Comparison of ENCODE assay signal across 28 cellular contexts in the genomic region with DNA sequence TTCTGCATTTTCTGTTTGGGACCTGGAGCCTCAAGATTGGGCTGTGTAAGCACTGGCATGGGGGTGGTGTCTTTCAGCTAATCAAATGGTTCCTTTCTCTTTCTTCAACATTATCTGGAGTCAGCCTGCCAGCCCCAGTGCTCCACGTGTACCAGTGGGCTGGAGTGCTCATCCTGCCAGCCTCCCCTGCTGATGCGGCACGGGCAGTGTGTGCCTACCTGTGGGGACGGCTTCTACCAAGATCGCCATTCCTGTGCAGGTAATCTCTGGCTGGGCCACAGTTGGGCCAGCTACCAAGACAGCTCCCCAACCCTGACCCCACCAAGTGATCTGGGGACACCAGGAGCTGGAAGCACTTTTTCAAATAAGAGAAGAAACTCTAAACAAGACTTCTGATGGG.
"Had no signal": no experiment of that assay in that cellular context is flagged by ENCODE, and none has a peak within 500 bp of the region (broad histone marks: within the 10 kb centered on the region; RNA-seq: fewer than 3 reads in every experiment).

No MANE protein-coding gene starts in this region.

- ATAC-seq: stimulated activated effector memory CD8-positive, alpha-beta T cell treated with anti-CD3 and anti-CD28 coated beads, Interleukin-12 subunit alpha, Interleukin-12 subunit beta, amount 100 ng/mL, for 72 hours; stimulated activated memory B cell treated with anti-CD40 and anti-IgM and Interleukin-4, amounts not matched to agents 10 μg/mL and 1 μg/mL and 100 μg/mL, for 72 hours; stimulated activated naive B cell treated with anti-CD40 and anti-IgM and Interleukin-4, amounts not matched to agents 10 μg/mL and 1 μg/mL and 100 μg/mL, for 72 hours; stimulated activated naive CD8-positive, alpha-beta T cell treated with anti-CD3 and anti-CD28 coated beads, Interleukin-15, amount 100 ng/mL, for 72 hours; stimulated activated naive CD8-positive, alpha-beta T cell treated with anti-CD3 and anti-CD28 coated beads, Interleukin-15, Interleukin-2, amounts not matched to agents 100 U/mL and 50 U/mL, for 24 hours; upper lobe of right lung had no signal

- H3K36me3 Mint-ChIP-seq: stimulated activated effector memory CD8-positive, alpha-beta T cell treated with anti-CD3 and anti-CD28 coated beads, Interleukin-12 subunit alpha, Interleukin-12 subunit beta, amount 100 ng/mL, for 72 hours; stimulated activated memory B cell treated with anti-CD40 and anti-IgM and Interleukin-4, amounts not matched to agents 10 μg/mL and 1 μg/mL and 100 μg/mL, for 72 hours; stimulated activated naive B cell treated with anti-CD40 and anti-IgM and Interleukin-4, amounts not matched to agents 10 μg/mL and 1 μg/mL and 100 μg/mL, for 72 hours had no signal

- H3K27ac ChIP-seq: stomach, suprapubic skin, testis, thoracic aorta, thyroid gland, tibial artery, tibial nerve, transverse colon, upper lobe of left lung, upper lobe of right lung, uterus, vagina had no signal

- H3K4me1 ChIP-seq: stomach, suprapubic skin, testis, thyroid gland, tibial nerve, transverse colon, upper lobe of left lung, upper lobe of right lung, uterus, vagina had no signal

- H3K27me3 ChIP-seq: stomach, suprapubic skin, testis, thyroid gland, tibial artery, tibial nerve, transverse colon, upper lobe of left lung, upper lobe of right lung, uterus, vagina had no signal

- H3K4me1 Mint-ChIP-seq: stimulated activated effector memory CD8-positive, alpha-beta T cell treated with anti-CD3 and anti-CD28 coated beads, Interleukin-12 subunit alpha, Interleukin-12 subunit beta, amount 100 ng/mL, for 72 hours; stimulated activated memory B cell treated with anti-CD40 and anti-IgM and Interleukin-4, amounts not matched to agents 10 μg/mL and 1 μg/mL and 100 μg/mL, for 72 hours; stimulated activated naive CD8-positive, alpha-beta T cell treated with anti-CD3 and anti-CD28 coated beads, Interleukin-15, amount 100 ng/mL, for 72 hours had no signal

- H3K9me3 ChIP-seq: stomach, suprapubic skin, testis, thoracic aorta, thyroid gland, tibial artery, tibial nerve, transverse colon, upper lobe of left lung, upper lobe of right lung, uterus, vagina had no signal

- H3K27me3 Mint-ChIP-seq: type B pancreatic cell had no signal

- H3K4me3 Mint-ChIP-seq: stimulated activated effector memory CD8-positive, alpha-beta T cell treated with anti-CD3 and anti-CD28 coated beads, Interleukin-12 subunit alpha, Interleukin-12 subunit beta, amount 100 ng/mL, for 72 hours; stimulated activated memory B cell treated with anti-CD40 and anti-IgM and Interleukin-4, amounts not matched to agents 10 μg/mL and 1 μg/mL and 100 μg/mL, for 72 hours; stimulated activated naive B cell treated with anti-CD40 and anti-IgM and Interleukin-4, amounts not matched to agents 10 μg/mL and 1 μg/mL and 100 μg/mL, for 72 hours; stimulated activated naive CD8-positive, alpha-beta T cell treated with anti-CD3 and anti-CD28 coated beads, Interleukin-15, amount 100 ng/mL, for 72 hours; stimulated activated naive CD8-positive, alpha-beta T cell treated with anti-CD3 and anti-CD28 coated beads, Interleukin-15, Interleukin-2, amounts not matched to agents 100 ng/mL and 50 ng/mL, for 24 hours; type B pancreatic cell had no signal

- H3K4me3 ChIP-seq: stomach, suprapubic skin, testis, thoracic aorta, thyroid gland, tibial artery, tibial nerve, transverse colon, upper lobe of left lung, upper lobe of right lung, uterus, vagina had no signal

- H3K9me3 Mint-ChIP-seq: stimulated activated effector memory CD8-positive, alpha-beta T cell treated with anti-CD3 and anti-CD28 coated beads, Interleukin-12 subunit alpha, Interleukin-12 subunit beta, amount 100 ng/mL, for 72 hours; stimulated activated memory B cell treated with anti-CD40 and anti-IgM and Interleukin-4, amounts not matched to agents 10 μg/mL and 1 μg/mL and 100 μg/mL, for 72 hours; stimulated activated naive B cell treated with anti-CD40 and anti-IgM and Interleukin-4, amounts not matched to agents 10 μg/mL and 1 μg/mL and 100 μg/mL, for 72 hours; stimulated activated naive CD8-positive, alpha-beta T cell treated with anti-CD3 and anti-CD28 coated beads, Interleukin-15, amount 100 ng/mL, for 72 hours; stimulated activated naive CD8-positive, alpha-beta T cell treated with anti-CD3 and anti-CD28 coated beads, Interleukin-15, Interleukin-2, amounts not matched to agents 100 ng/mL and 50 ng/mL, for 24 hours; type B pancreatic cell had no signal

- DNase-seq: stimulated activated CD4-positive, alpha-beta T cell treated with anti-CD3 and anti-CD28 coated beads, Interleukin-2, amount 100 ng/mL, for 48 hours; stimulated activated CD4-positive, alpha-beta T cell treated with anti-CD3 and anti-CD28 coated beads, Interleukin-4, amount 100 ng/mL, for 1 hour; stimulated activated CD4-positive, alpha-beta T cell treated with anti-CD3 and anti-CD28 coated beads, Interleukin-4, amount 100 ng/mL, for 24 hours; stimulated activated CD4-positive, alpha-beta T cell treated with anti-CD3 and anti-CD28 coated beads, Interleukin-4, amount 100 ng/mL, for 4 hours; stimulated activated CD8-positive, alpha-beta memory T cell treated with anti-CD3 and anti-CD28 coated beads, Interleukin-4, amount 100 ng/mL, for 48 hours; stimulated activated naive B cell treated with anti-CD40 and anti-IgM and Interleukin-4, amounts not matched to agents 10 μg/mL and 1 μg/mL and 100 μg/mL, for 72 hours; stimulated activated naive CD4-positive, alpha-beta T cell; stimulated activated naive CD4-positive, alpha-beta T cell treated with Interleukin-2 at 50 U/mL for 16 hours; stimulated activated naive CD8-positive, alpha-beta T cell treated with anti-CD3 and anti-CD28 coated beads, Interleukin-15, amount 100 ng/mL, for 72 hours; stimulated activated naive CD8-positive, alpha-beta T cell treated with anti-CD3 and anti-CD28 coated beads, Interleukin-15, Interleukin-2, amounts not matched to agents 100 U/mL and 50 U/mL, for 24 hours; stomach; substantia nigra; testis; thyroid gland; tibial artery; transverse colon; trophoblast cell; upper lobe of right lung; uterus had no signal

- H3K36me3 ChIP-seq: stomach, suprapubic skin, thoracic aorta, tibial artery, tibial nerve, transverse colon, upper lobe of left lung, upper lobe of right lung, uterus, vagina had no signal

- H3K27ac Mint-ChIP-seq: stimulated activated effector memory CD8-positive, alpha-beta T cell treated with anti-CD3 and anti-CD28 coated beads, Interleukin-12 subunit alpha, Interleukin-12 subunit beta, amount 100 ng/mL, for 72 hours; stimulated activated memory B cell treated with anti-CD40 and anti-IgM and Interleukin-4, amounts not matched to agents 10 μg/mL and 1 μg/mL and 100 μg/mL, for 72 hours; stimulated activated naive B cell treated with anti-CD40 and anti-IgM and Interleukin-4, amounts not matched to agents 10 μg/mL and 1 μg/mL and 100 μg/mL, for 72 hours; stimulated activated naive CD8-positive, alpha-beta T cell treated with anti-CD3 and anti-CD28 coated beads, Interleukin-15, amount 100 ng/mL, for 72 hours; stimulated activated naive CD8-positive, alpha-beta T cell treated with anti-CD3 and anti-CD28 coated beads, Interleukin-15, Interleukin-2, amounts not matched to agents 100 ng/mL and 50 ng/mL, for 24 hours; type B pancreatic cell had no signal
